In genomic region chr10:31090894-31091607, GRCh38 we compare ENCODE assay signal across 12 cellular contexts. TPM values are rescaled to one million over a fixed set of nuclear protein-coding genes. Genes with fewer than 3 reads are reported as not detected.
DNase-seq lines count a peak whose midpoint lies in the region; ATAC-seq and TF ChIP-seq lines count a peak whose summit lies in the region.
"Had no signal": no experiment of that assay in that cellular context is flagged by ENCODE, and none has a peak within 500 bp of the region (broad histone marks: within the 10 kb centered on the region; RNA-seq: fewer than 3 reads in every experiment).

No MANE protein-coding gene starts in this region.

- H3K4me1 Mint-ChIP-seq in activated T-cell treated with anti-CD3 and anti-CD28 coated beads, Interleukin-2, amount 50 U/mL, for 4 hours (ENCODE audit: low read depth), result peaks cover 16% of the 10 kb centered on the region
- H3K4me1 Mint-ChIP-seq in activated B cell treated with CpG ODN at 0.5 μM for 24 hours, result peaks cover 13% of the 10 kb centered on the region
- H3K4me1 Mint-ChIP-seq in stimulated activated memory B cell treated with anti-CD40 and anti-IgM and Interleukin-4, amounts not matched to agents 10 μg/mL and 1 μg/mL and 100 μg/mL, for 72 hours, result peaks cover 8% of the 10 kb centered on the region

- no peak overlapping the region for H3K4me3 Mint-ChIP-seq in activated T-cell treated with anti-CD3 and anti-CD28 coated beads, Interleukin-2, amount 50 U/mL, for 4 hours
- H3K4me3 Mint-ChIP-seq in activated B cell treated with CpG ODN at 0.5 μM for 24 hours, result peak overlapping the region; percentile 2
- no peak overlapping the region for H3K4me3 Mint-ChIP-seq in stimulated activated memory B cell treated with anti-CD40 and anti-IgM and Interleukin-4, amounts not matched to agents 10 μg/mL and 1 μg/mL and 100 μg/mL, for 72 hours
- H3K4me3 Mint-ChIP-seq: brain had no signal

- POLR2A ChIA-PET in activated B cell treated with CpG ODN at 0.5 μM for 24 hours (lab: Charles Lee), result interaction anchor here (0.7 to 1.8 kb wide), 5 partner anchors 10 to 508 kb away, joined by 3 to 10 read pairs (median 4); partner anchors contain the start of gene ZNF438

- CTCF ChIA-PET in activated B cell treated with CpG ODN at 0.5 μM for 24 hours (lab: Charles Lee), result interaction anchor here (1.0 kb wide), 1 partner anchor 59 kb away, joined by 3 read pairs; the partner anchor contains the start of gene ZNF438

- TF ChIP-seq CTCF in activated B cell treated with CpG ODN at 0.5 μM for 24 hours (IDR thresholded peaks at IDR 0.05), result no peak

- H3K27me3 Mint-ChIP-seq in activated T-cell treated with anti-CD3 and anti-CD28 coated beads, Interleukin-2, amount 50 U/mL, for 4 hours (ENCODE audit: low read depth), result no peaks in the 10 kb centered on the region
- H3K27me3 Mint-ChIP-seq in activated B cell treated with CpG ODN at 0.5 μM for 24 hours, result no peaks in the 10 kb centered on the region
- peaks cover 4% of the 10 kb centered on the region for H3K27me3 Mint-ChIP-seq in stimulated activated memory B cell treated with anti-CD40 and anti-IgM and Interleukin-4, amounts not matched to agents 10 μg/mL and 1 μg/mL and 100 μg/mL, for 72 hours
- H3K27me3 Mint-ChIP-seq: brain had no signal

- peak overlapping the region; percentile 64 for H3K27ac Mint-ChIP-seq in activated B cell treated with CpG ODN at 0.5 μM for 24 hours
- peak overlapping the region; percentile 42 for H3K27ac Mint-ChIP-seq in stimulated activated memory B cell treated with anti-CD40 and anti-IgM and Interleukin-4, amounts not matched to agents 10 μg/mL and 1 μg/mL and 100 μg/mL, for 72 hours
- H3K27ac Mint-ChIP-seq: brain had no signal

- no peak for DNase-seq in activated T-cell treated with anti-CD3 and anti-CD28 coated beads, Interleukin-2, amount 50 U/mL, for 4 hours
- DNase-seq in activated T-cell treated with anti-CD3 and anti-CD28 coated beads, Interleukin-2, amount 50 U/mL, for 48 hours, result no peak
- DNase-seq in activated B cell treated with CpG ODN at 0.5 μM for 24 hours, result no peak
- no peak for DNase-seq in NCI-H2029 (lab: John Stamatoyannopoulos, UW)
- DNase-seq in globus pallidus (ENCODE audit: low spot score), result no peak
- DNase-seq: erythroblast, Karpas-422, substantia nigra had no signal

- ATAC-seq in activated T-cell treated with anti-CD3 and anti-CD28 coated beads, Interleukin-2, amount 50 U/mL, for 4 hours, result peak; percentile 14 to 64
- peak; percentile 90 for ATAC-seq in HG03095 (IDR thresholded peaks at IDR 0.05; ENCODE audit: unreplicated experiment)
- peak; percentile 89 for ATAC-seq in activated B cell treated with CpG ODN at 0.5 μM for 24 hours (ENCODE audit: low read depth)
- peak; percentile 88 for ATAC-seq in stimulated activated memory B cell treated with anti-CD40 and anti-IgM and Interleukin-4, amounts not matched to agents 10 μg/mL and 1 μg/mL and 100 μg/mL, for 72 hours
- ATAC-seq in HG03025 (IDR thresholded peaks at IDR 0.05; ENCODE audit: low FRiP score, unreplicated experiment), result no peak

- H3K9me3 Mint-ChIP-seq in activated T-cell treated with anti-CD3 and anti-CD28 coated beads, Interleukin-2, amount 50 U/mL, for 4 hours, result no peaks in the 10 kb centered on the region
- no peaks in the 10 kb centered on the region for H3K9me3 Mint-ChIP-seq in activated B cell treated with CpG ODN at 0.5 μM for 24 hours
- no peaks in the 10 kb centered on the region for H3K9me3 Mint-ChIP-seq in stimulated activated memory B cell treated with anti-CD40 and anti-IgM and Interleukin-4, amounts not matched to agents 10 μg/mL and 1 μg/mL and 100 μg/mL, for 72 hours

- intact Hi-C loops in activated B cell treated with CpG ODN at 0.5 μM for 24 hours (cut with micrococcal nuclease), result loop anchor here (1.0 to 2.0 kb wide), 3 partner anchors 10 to 228 kb away; partner anchors contain the start of gene ZEB1

- no peaks in the 10 kb centered on the region for H3K36me3 Mint-ChIP-seq in activated T-cell treated with anti-CD3 and anti-CD28 coated beads, Interleukin-2, amount 50 U/mL, for 4 hours (ENCODE audit: insufficient read depth)
- H3K36me3 Mint-ChIP-seq in activated B cell treated with CpG ODN at 0.5 μM for 24 hours (ENCODE audit: low read depth), result no peaks in the 10 kb centered on the region
- no peaks in the 10 kb centered on the region for H3K36me3 Mint-ChIP-seq in stimulated activated memory B cell treated with anti-CD40 and anti-IgM and Interleukin-4, amounts not matched to agents 10 μg/mL and 1 μg/mL and 100 μg/mL, for 72 hours
- H3K36me3 Mint-ChIP-seq: brain had no signal

RNA-seq across cellular contexts. Expression of gene ZNF438, which starts 59.4 kb away (rescaled TPM):
- total RNA-seq in activated T-cell treated with anti-CD3 and anti-CD28 coated beads, Interleukin-2, amount 50 U/mL, for 4 hours, result 1 to 10 TPM in 2 of 3 donors, under 1 TPM in 1; 0.96 to 1.3 (median 1.2) TPM
- 2.9 and 3.9 TPM in 2 replicates for total RNA-seq in activated B cell treated with CpG ODN at 0.5 μM for 24 hours
